1 cellular context compared by ENCODE assay signal in genomic region chr22:49855491-49855911, GRCh38.
TF ChIP-seq lines count a peak whose summit lies in the region.

No MANE protein-coding gene starts in this region.

TF ChIP-seq in GM23338, 12 proteins besides CTCF, POLR2A, EP300 and RAD21 (continued from another document):
- no peak for TF ChIP-seq REST (IDR thresholded peaks at IDR 0.05; ENCODE audit: unreplicated experiment)
